In the genomic region with DNA sequence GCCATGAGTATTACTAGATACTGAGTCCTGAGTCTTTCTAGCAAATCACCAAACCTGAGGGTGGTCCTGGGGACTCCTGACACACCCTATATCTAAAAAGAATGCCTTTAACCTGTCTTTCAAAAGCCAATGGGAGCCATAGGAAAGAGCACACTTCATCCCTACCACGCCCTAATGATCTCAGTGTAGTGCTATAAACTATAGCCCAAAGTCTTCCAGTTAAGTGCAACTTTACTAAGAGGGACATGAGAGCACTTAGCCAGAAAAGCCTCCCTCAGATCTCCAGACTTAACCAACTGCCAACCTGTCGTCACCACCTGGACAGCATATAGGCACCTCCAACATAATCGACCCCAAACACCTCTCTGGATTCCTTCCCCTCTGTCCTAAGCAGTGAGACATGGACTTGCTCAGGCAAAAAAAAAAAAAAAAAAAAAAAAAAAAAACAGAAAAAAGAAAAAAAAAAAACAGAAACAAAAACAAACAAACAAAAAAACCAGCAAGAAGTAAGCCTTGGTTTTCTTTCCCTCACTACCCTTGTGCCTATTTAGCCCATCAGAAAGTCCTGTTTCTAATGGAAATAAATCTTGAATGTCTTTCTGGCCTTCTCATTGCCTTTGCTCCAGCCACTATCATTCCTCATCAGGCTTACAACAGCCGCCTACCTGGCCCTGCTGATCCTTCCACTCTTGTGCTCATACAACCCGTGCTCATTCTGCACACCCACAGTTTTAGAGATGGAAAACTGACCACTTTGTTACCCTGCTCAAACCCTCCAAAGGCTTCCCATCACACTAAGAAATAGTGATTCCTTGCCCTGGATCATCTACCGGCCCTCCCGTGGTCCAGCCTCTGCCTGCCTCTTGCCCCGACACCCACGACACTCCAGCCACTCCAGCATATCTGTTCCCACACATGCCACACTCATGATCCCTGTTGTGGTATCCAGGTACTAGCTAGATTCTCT, we compare ENCODE assay signal across 15 cellular contexts. TPM values are rescaled to one million over a fixed set of nuclear protein-coding genes. Genes with fewer than 3 reads are reported as not detected.
DNase-seq lines count a peak whose midpoint lies in the region; ATAC-seq and TF ChIP-seq lines count a peak whose summit lies in the region.
"Had no signal": no experiment of that assay in that cellular context is flagged by ENCODE, and none has a peak within 500 bp of the region (broad histone marks: within the 10 kb centered on the region; RNA-seq: fewer than 3 reads in every experiment).

No MANE protein-coding gene starts in this region.

- intact Hi-C loops in CD4-positive, alpha-beta T cell (cut with DNase I, micrococcal nuclease) = loop anchor here (5.0 to 10.0 kb wide), 2 partner anchors 38 to 166 kb away; a partner anchor contains a TSS
- intact Hi-C loops in CD4-positive, alpha-beta memory T cell (cut with micrococcal nuclease) = loop anchor here (5.0 kb wide), 1 partner anchor 163 kb away; no protein-coding TSS in a partner anchor
- intact Hi-C loops in Caco-2 (cut with micrococcal nuclease; ENCODE audit: unreplicated experiment) = no loop called here
- intact Hi-C loops in left ventricle myocardium inferior (cut with micrococcal nuclease) = no loop called here

- no peak for ATAC-seq in CD4-positive, alpha-beta T cell (ENCODE audit: poor library complexity)
- ATAC-seq in central memory CD8-positive, alpha-beta T cell (replicated peaks; ENCODE audit: extremely low read depth, poor library complexity, severe bottlenecking) = no peak

- H3K4me2 ChIP-seq in GM23248 (ENCODE audit: unreplicated experiment) = no peak overlapping the region
- H3K4me2 ChIP-seq: hepatocyte had no signal

- no TSS peak for BruUV-seq in Caco-2 (replicated peaks; lab: Mats Ljungman, UMichigan)

- no peak for TF ChIP-seq CTCF in CD4-positive, alpha-beta T cell (IDR thresholded peaks at IDR 0.05)
- TF ChIP-seq CTCF in neural crest cell (conservative IDR thresholded peaks at IDR 0.05) (no peak), Caco-2 (IDR thresholded peaks at IDR 0.05; ENCODE audit: insufficient read depth in 1 of 2, low read depth in 1 of 2, low read length in 1 of 2, severe bottlenecking in 1 of 2, unreplicated experiment in 1 of 2) (no peak), left ventricle myocardium inferior (IDR thresholded peaks at IDR 0.05; ENCODE audit: borderline replicate concordance) (no peak)

- 85 to 87% methylated on average over 9 of the region's 9 CpGs for WGBS in GM23248 (ENCODE audit: low coverage in 1 of 2, low lambda C conversion rate in 2 of 2, missing lambda C conversion rate in 2 of 2), 2 experiments

- H3K36me3 ChIP-seq in CD4-positive, alpha-beta memory T cell (ENCODE audit: insufficient read depth, low read length) = no peaks in the 10 kb centered on the region
- no peaks in the 10 kb centered on the region for H3K36me3 ChIP-seq in Caco-2 (ENCODE audit: control insufficient read depth, insufficient read depth, low read length)
- H3K36me3 ChIP-seq in GM23248 (ENCODE audit: low read depth) = no peaks in the 10 kb centered on the region
- no peaks in the 10 kb centered on the region for H3K36me3 ChIP-seq in left ventricle myocardium inferior

- CTCF ChIA-PET in CD4-positive, alpha-beta T cell (lab: Charles Lee) = no interaction called here
- CTCF ChIA-PET in HEK293T (lab: Yijun Ruan, JAX) (no interaction called here), Caco-2 (lab: Charles Lee) (interaction anchor here (1.5 kb wide), 1 partner anchor 37 kb away, joined by 9 read pairs; a partner anchor contains a TSS)
- CTCF ChIA-PET in CD4-positive, alpha-beta memory T cell (lab: Charles Lee; ENCODE audit: partially characterized antibody) = no interaction called here

- H3K9me3 Mint-ChIP-seq in CD4-positive, alpha-beta T cell = no peaks in the 10 kb centered on the region
- no peaks in the 10 kb centered on the region for H3K9me3 Mint-ChIP-seq in central memory CD8-positive, alpha-beta T cell
- H3K9me3 Mint-ChIP-seq in neural crest cell = no peaks in the 10 kb centered on the region
- no peaks in the 10 kb centered on the region for H3K9me3 Mint-ChIP-seq in CD4-positive, alpha-beta memory T cell
- H3K9me3 Mint-ChIP-seq in Caco-2 (ENCODE audit: unreplicated experiment) = no peaks in the 10 kb centered on the region
- H3K9me3 Mint-ChIP-seq: T-helper 2 cell treated with Interferon-gamma antibody and Interleukin-4, amounts not matched to agents 5 μg/mL and 100 μg/mL, for 36 hours had no signal

- no peaks in the 10 kb centered on the region for H3K27me3 Mint-ChIP-seq in CD4-positive, alpha-beta T cell
- H3K27me3 Mint-ChIP-seq in central memory CD8-positive, alpha-beta T cell = no peaks in the 10 kb centered on the region
- H3K27me3 Mint-ChIP-seq in neural crest cell (ENCODE audit: low read depth) (no peaks in the 10 kb centered on the region), Caco-2 (ENCODE audit: insufficient read depth, unreplicated experiment) (no peaks in the 10 kb centered on the region)
- no peaks in the 10 kb centered on the region for H3K27me3 Mint-ChIP-seq in CD4-positive, alpha-beta memory T cell

- no peak overlapping the region for H3K27ac ChIP-seq in CD4-positive, alpha-beta T cell (ENCODE audit: low read depth, low read length)
- H3K27ac ChIP-seq in CD4-positive, alpha-beta memory T cell (ENCODE audit: low read depth, low read length) = no peak overlapping the region
- H3K27ac ChIP-seq in GM23248 = no peak overlapping the region
- no peak overlapping the region for H3K27ac ChIP-seq in left ventricle myocardium inferior (replicated peaks)
- H3K27ac ChIP-seq: hepatocyte had no signal

- H3K4me1 ChIP-seq in CD4-positive, alpha-beta memory T cell (ENCODE audit: insufficient read depth, low read length) = peaks cover 55% of the 10 kb centered on the region
- H3K4me1 ChIP-seq in Caco-2 (peaks cover 30% of the 10 kb centered on the region), GM23248 (ENCODE audit: insufficient read depth) (peaks cover 19% of the 10 kb centered on the region), left ventricle myocardium inferior (peaks cover 49% of the 10 kb centered on the region)

- H3K27me3 ChIP-seq in CD4-positive, alpha-beta T cell (ENCODE audit: control insufficient read depth, insufficient read depth, low read length) = no peaks in the 10 kb centered on the region
- no peaks in the 10 kb centered on the region for H3K27me3 ChIP-seq in CD4-positive, alpha-beta memory T cell (ENCODE audit: insufficient read depth, low read length)
- H3K27me3 ChIP-seq in Caco-2 (replicated peaks; ENCODE audit: control insufficient read depth, insufficient read depth, low read length) (no peaks in the 10 kb centered on the region), GM23248 (replicated peaks; ENCODE audit: insufficient read depth) (no peaks in the 10 kb centered on the region), left ventricle myocardium inferior (ENCODE audit: low read depth) (no peaks in the 10 kb centered on the region)
- H3K27me3 ChIP-seq: hepatocyte had no signal

- peaks cover 87% of the 10 kb centered on the region for H3K4me1 Mint-ChIP-seq in CD4-positive, alpha-beta T cell (ENCODE audit: low read depth)
- H3K4me1 Mint-ChIP-seq in central memory CD8-positive, alpha-beta T cell = peaks cover 73% of the 10 kb centered on the region
- H3K4me1 Mint-ChIP-seq in neural crest cell (peaks cover 16% of the 10 kb centered on the region), Caco-2 (ENCODE audit: low read depth, unreplicated experiment) (peaks cover 51% of the 10 kb centered on the region)
- peaks cover 59 to 92% (median 77%) of the 10 kb centered on the region in 4 donors for H3K4me1 Mint-ChIP-seq in CD4-positive, alpha-beta memory T cell

- peaks cover 5% of the 10 kb centered on the region for H4K20me1 ChIP-seq in GM23248 (ENCODE audit: insufficient read depth)

- no peak overlapping the region for H2AFZ ChIP-seq in GM23248
- H2AFZ ChIP-seq: hepatocyte had no signal

- DNase-seq in CD4-positive, alpha-beta T cell = no peak
- DNase-seq in HEK293T (ENCODE audit: extremely low spot score) = no peak
- DNase-seq in central memory CD8-positive, alpha-beta T cell (ENCODE audit: low spot score in 2 of 2) = no peak
- DNase-seq in neural crest cell (ENCODE audit: low read depth, low spot score) = no peak
- DNase-seq in CD4-positive, alpha-beta memory T cell = no peak
- no peak for DNase-seq in Caco-2
- no peak for DNase-seq in GM23248
- no peak for DNase-seq in left ventricle myocardium inferior
- DNase-seq: activated CD4-positive, alpha-beta T cell treated with anti-CD3 and anti-CD28 coated beads for 4 hours; effector CD4-positive, alpha-beta T cell; GF-D8; NCI-H1930; stimulated activated CD4-positive, alpha-beta T cell treated with anti-CD3 and anti-CD28 coated beads, Interleukin-15, amount 100 ng/mL, for 24 hours had no signal

- in situ Hi-C loops in GM23248 (cut with MboI) = no loop called here

- H3K27ac Mint-ChIP-seq in CD4-positive, alpha-beta T cell = no peak overlapping the region
- H3K27ac Mint-ChIP-seq in central memory CD8-positive, alpha-beta T cell (ENCODE audit: low read depth) = peak overlapping the region; percentile 5
- H3K27ac Mint-ChIP-seq in neural crest cell (ENCODE audit: unreplicated experiment) (peak overlapping the region; percentile 64), Caco-2 (ENCODE audit: unreplicated experiment) (no peak overlapping the region)
- H3K27ac Mint-ChIP-seq in CD4-positive, alpha-beta memory T cell = peak overlapping the region in 1 of 7 donors; percentile 13
- H3K27ac Mint-ChIP-seq: T-helper 2 cell treated with Interferon-gamma antibody and Interleukin-4, amounts not matched to agents 5 μg/mL and 100 μg/mL, for 36 hours had no signal

- H3K4me3 ChIP-seq in CD4-positive, alpha-beta memory T cell (ENCODE audit: low read length in 2 of 2) = no peak overlapping the region
- H3K4me3 ChIP-seq in Caco-2 (ENCODE audit: low read depth, low read length) = no peak overlapping the region
- H3K4me3 ChIP-seq in GM23248 = no peak overlapping the region
- H3K4me3 ChIP-seq in left ventricle myocardium inferior = no peak overlapping the region
- H3K4me3 ChIP-seq: hepatocyte had no signal

- H3K79me2 ChIP-seq in GM23248 (ENCODE audit: insufficient read depth) = peaks cover 98% of the 10 kb centered on the region

- no peaks in the 10 kb centered on the region for H3K9me2 ChIP-seq in GM23248 (ENCODE audit: insufficient read depth)

- H3K4me3 Mint-ChIP-seq in CD4-positive, alpha-beta T cell = peak overlapping the region; percentile 23
- no peak overlapping the region for H3K4me3 Mint-ChIP-seq in central memory CD8-positive, alpha-beta T cell
- H3K4me3 Mint-ChIP-seq in neural crest cell (no peak overlapping the region), Caco-2 (ENCODE audit: unreplicated experiment) (no peak overlapping the region)
- peak overlapping the region in 1 of 8 donors; percentile 14 for H3K4me3 Mint-ChIP-seq in CD4-positive, alpha-beta memory T cell
- H3K4me3 Mint-ChIP-seq: T-helper 2 cell treated with Interferon-gamma antibody and Interleukin-4, amounts not matched to agents 5 μg/mL and 100 μg/mL, for 36 hours had no signal

- H3K9me3 ChIP-seq in CD4-positive, alpha-beta T cell (ENCODE audit: control insufficient read depth, low read length) = no peaks in the 10 kb centered on the region
- no peaks in the 10 kb centered on the region for H3K9me3 ChIP-seq in CD4-positive, alpha-beta memory T cell (ENCODE audit: control insufficient read depth in 1 of 2, low read length in 2 of 2)
- no peaks in the 10 kb centered on the region for H3K9me3 ChIP-seq in Caco-2
- no peaks in the 10 kb centered on the region for H3K9me3 ChIP-seq in GM23248 (ENCODE audit: low read depth)
- H3K9me3 ChIP-seq in left ventricle myocardium inferior (replicated peaks) = no peaks in the 10 kb centered on the region

- POLR2A ChIA-PET in CD4-positive, alpha-beta T cell (lab: Charles Lee) = no interaction called here
- POLR2A ChIA-PET in HEK293T (lab: Yijun Ruan, JAX) = interaction anchor here (2.5 kb wide), 1 partner anchor 37 kb away, joined by 8 read pairs; a partner anchor contains a TSS
- POLR2A ChIA-PET in CD4-positive, alpha-beta memory T cell (lab: Charles Lee; ENCODE audit: partially characterized antibody) = no interaction called here
- POLR2A ChIA-PET in Caco-2 (lab: Charles Lee) = no interaction called here

- H3K36me3 Mint-ChIP-seq in CD4-positive, alpha-beta T cell (ENCODE audit: low read depth) = no peaks in the 10 kb centered on the region
- H3K36me3 Mint-ChIP-seq in central memory CD8-positive, alpha-beta T cell (ENCODE audit: insufficient read depth) = peaks cover 3% of the 10 kb centered on the region
- H3K36me3 Mint-ChIP-seq in neural crest cell (ENCODE audit: low read depth) (no peaks in the 10 kb centered on the region), Caco-2 (ENCODE audit: insufficient read depth, unreplicated experiment) (no peaks in the 10 kb centered on the region)
- no peaks in the 10 kb centered on the region for H3K36me3 Mint-ChIP-seq in CD4-positive, alpha-beta memory T cell

- no peak overlapping the region for H3K9ac ChIP-seq in GM23248

- no peaks in the 10 kb centered on the region for H3F3A ChIP-seq in GM23248 (ENCODE audit: insufficient read depth)

RNA-seq across cellular contexts. Expression of a gene that starts 37.1 kb away (rescaled TPM):
- total RNA-seq in CD4-positive, alpha-beta T cell = 10 to 100 TPM; 21.6 to 22.1 TPM
- 40.6 and 41.5 TPM in 2 replicates for total RNA-seq in neural crest cell
- total RNA-seq in CD4-positive, alpha-beta memory T cell = 10 to 100 TPM; 20.9 to 22.5 TPM
- 1 to 10 TPM; 4.4 to 6.1 TPM for polyA plus RNA-seq in CD4-positive, alpha-beta memory T cell
- 113 and 116 TPM in 2 replicates for total RNA-seq in Caco-2 (2022)
- 20.5 and 23.2 TPM in 2 replicates for total RNA-seq in GM23248 (2014; rRNA removed; shearing (Covaris generic))
- 19.1 and 19.4 TPM in 2 replicates for polyA plus RNA-seq in GM23248 (2016; fragmentation: Nextera tagmentation; extraction: Ambion mirVana)
- total RNA-seq in left ventricle myocardium inferior = 16.4 TPM

Comparison
In these comparisons a context has a peak if more than half of its experiments do, and no peak if none do; other contexts are left out.
1. H3K27ac Mint-ChIP-seq: peak in central memory CD8-positive, alpha-beta T cell (single experiment) and neural crest cell (single experiment); none in CD4-positive, alpha-beta T cell (single experiment) and Caco-2 (single experiment).
2. intact Hi-C loops: an anchor here in CD4-positive, alpha-beta T cell (5.0 to 10.0 kb wide) and CD4-positive, alpha-beta memory T cell (5.0 kb wide); none called in Caco-2 and left ventricle myocardium inferior.